Comparison of ENCODE assay signal across 16 cellular contexts in genomic region chr10:46299531-46300366, GRCh38. TPM values are rescaled to one million over a fixed set of nuclear protein-coding genes. Genes with fewer than 3 reads are reported as not detected.
DNase-seq lines count a peak whose midpoint lies in the region; ATAC-seq and TF ChIP-seq lines count a peak whose summit lies in the region.
"Had no signal": no experiment of that assay in that cellular context is flagged by ENCODE, and none has a peak within 500 bp of the region (broad histone marks: within the 10 kb centered on the region; RNA-seq: fewer than 3 reads in every experiment).

No MANE protein-coding gene starts in this region.

- H3K27ac Mint-ChIP-seq in activated naive CD8-positive, alpha-beta T cell treated with anti-CD3 and anti-CD28 coated beads, Interleukin-2, amount 10 ng/mL, durations not matched to agents 7 days and 5 days, result peak overlapping the region; percentile 76
- H3K27ac Mint-ChIP-seq in activated naive CD8-positive, alpha-beta T cell treated with anti-CD3 and anti-CD28 coated beads, Interleukin-2, amount 50 U/mL, for 24 hours, result no peak overlapping the region

- no CpG with 5 or more reads among the region's 20 CpGs for WGBS in right lobe of liver (ENCODE audit: insufficient coverage, low coverage, low lambda C conversion rate, missing lambda C conversion rate)

- no peaks in the 10 kb centered on the region for H3K27me3 ChIP-seq in right lobe of liver
- H3K27me3 ChIP-seq in HAP-1 (ENCODE audit: low read depth), result no peaks in the 10 kb centered on the region
- H3K27me3 ChIP-seq: esophagus squamous epithelium, pancreas had no signal

- no peak for TF ChIP-seq CTCF in right lobe of liver (IDR thresholded peaks at IDR 0.05)

- H3K9me3 Mint-ChIP-seq in activated naive CD8-positive, alpha-beta T cell treated with anti-CD3 and anti-CD28 coated beads, Interleukin-2, amount 10 ng/mL, durations not matched to agents 7 days and 5 days, result no peaks in the 10 kb centered on the region
- no peaks in the 10 kb centered on the region for H3K9me3 Mint-ChIP-seq in activated naive CD8-positive, alpha-beta T cell treated with anti-CD3 and anti-CD28 coated beads, Interleukin-2, amount 50 U/mL, for 24 hours

- H3K9me3 ChIP-seq in right lobe of liver (no peaks in the 10 kb centered on the region), HAP-1 (no peaks in the 10 kb centered on the region)
- H3K9me3 ChIP-seq: esophagus squamous epithelium, pancreas, SK-N-SH had no signal

- no peaks in the 10 kb centered on the region for H3K4me1 ChIP-seq in right lobe of liver
- H3K4me1 ChIP-seq in HAP-1, result no peaks in the 10 kb centered on the region
- H3K4me1 ChIP-seq: pancreas had no signal

- H3K27ac ChIP-seq in right lobe of liver, result no peak overlapping the region
- H3K27ac ChIP-seq: esophagus squamous epithelium, pancreas had no signal

- DNase-seq in activated naive CD8-positive, alpha-beta T cell treated with anti-CD3 and anti-CD28 coated beads, Interleukin-2, amount 10 ng/mL, durations not matched to agents 7 days and 5 days, result peak; percentile 25
- no peak for DNase-seq in activated naive CD8-positive, alpha-beta T cell treated with anti-CD3 and anti-CD28 coated beads, Interleukin-2, amount 50 U/mL, for 24 hours
- DNase-seq in RPMI8226, result peak; percentile 47
- DNase-seq in right lobe of liver, result peak in 2 of 3 donors; percentile 46
- DNase-seq in HAP-1 (ENCODE audit: low spot score in 2 of 2), result no peak
- no peak for DNase-seq in superior temporal gyrus (ENCODE audit: extremely low spot score)
- DNase-seq: activated effector memory CD4-positive, alpha-beta T cell treated with Interleukin-2 at 50 U/mL for 16 hours; cerebellar nuclear complex; esophagus squamous epithelium; H7; mammary epithelial cell; SK-N-SH had no signal

- intact Hi-C loops in right lobe of liver (cut with DNase I), result no loop called here

- no peaks in the 10 kb centered on the region for H3K36me3 ChIP-seq in right lobe of liver
- no peaks in the 10 kb centered on the region for H3K36me3 ChIP-seq in HAP-1 (replicated peaks)
- H3K36me3 ChIP-seq: esophagus squamous epithelium, pancreas had no signal

- H3K36me3 Mint-ChIP-seq in activated naive CD8-positive, alpha-beta T cell treated with anti-CD3 and anti-CD28 coated beads, Interleukin-2, amount 10 ng/mL, durations not matched to agents 7 days and 5 days, result no peaks in the 10 kb centered on the region
- H3K36me3 Mint-ChIP-seq in activated naive CD8-positive, alpha-beta T cell treated with anti-CD3 and anti-CD28 coated beads, Interleukin-2, amount 50 U/mL, for 24 hours (ENCODE audit: low read depth), result no peaks in the 10 kb centered on the region

- no peak overlapping the region for H3K4me3 Mint-ChIP-seq in activated naive CD8-positive, alpha-beta T cell treated with anti-CD3 and anti-CD28 coated beads, Interleukin-2, amount 10 ng/mL, durations not matched to agents 7 days and 5 days
- no peak overlapping the region for H3K4me3 Mint-ChIP-seq in activated naive CD8-positive, alpha-beta T cell treated with anti-CD3 and anti-CD28 coated beads, Interleukin-2, amount 50 U/mL, for 24 hours

- ATAC-seq in activated naive CD8-positive, alpha-beta T cell treated with anti-CD3 and anti-CD28 coated beads, Interleukin-2, amount 10 ng/mL, durations not matched to agents 7 days and 5 days (ENCODE audit: low read depth), result no peak
- ATAC-seq in activated naive CD8-positive, alpha-beta T cell treated with anti-CD3 and anti-CD28 coated beads, Interleukin-2, amount 50 U/mL, for 24 hours, result no peak
- ATAC-seq in right lobe of liver, result no peak
- no peak for ATAC-seq in HG03139 (IDR thresholded peaks at IDR 0.05; ENCODE audit: unreplicated experiment)
- no peak for ATAC-seq in GM19397 (IDR thresholded peaks at IDR 0.05; ENCODE audit: unreplicated experiment)
- ATAC-seq: pancreas had no signal

- POLR2A ChIA-PET in activated naive CD8-positive, alpha-beta T cell treated with anti-CD3 and anti-CD28 coated beads, Interleukin-2, amount 10 ng/mL, durations not matched to agents 7 days and 5 days (lab: Charles Lee), result interaction anchor here (1.0 to 1.6 kb wide), 2 partner anchors 15 to 30 kb away, joined by 4 to 5 read pairs; no protein-coding TSS in a partner anchor

- no peak overlapping the region for H3K4me3 ChIP-seq in right lobe of liver
- no peak overlapping the region for H3K4me3 ChIP-seq in HAP-1
- H3K4me3 ChIP-seq: esophagus squamous epithelium, pancreas had no signal

- peaks cover 2% of the 10 kb centered on the region for H3K27me3 Mint-ChIP-seq in activated naive CD8-positive, alpha-beta T cell treated with anti-CD3 and anti-CD28 coated beads, Interleukin-2, amount 10 ng/mL, durations not matched to agents 7 days and 5 days
- H3K27me3 Mint-ChIP-seq in activated naive CD8-positive, alpha-beta T cell treated with anti-CD3 and anti-CD28 coated beads, Interleukin-2, amount 50 U/mL, for 24 hours, result no peaks in the 10 kb centered on the region

- peaks cover 22% of the 10 kb centered on the region for H3K4me1 Mint-ChIP-seq in activated naive CD8-positive, alpha-beta T cell treated with anti-CD3 and anti-CD28 coated beads, Interleukin-2, amount 10 ng/mL, durations not matched to agents 7 days and 5 days
- peaks cover 27% of the 10 kb centered on the region for H3K4me1 Mint-ChIP-seq in activated naive CD8-positive, alpha-beta T cell treated with anti-CD3 and anti-CD28 coated beads, Interleukin-2, amount 50 U/mL, for 24 hours

- TF ChIP-seq POLR2A in right lobe of liver (IDR thresholded peaks at IDR 0.05), result no peak

- in situ Hi-C loops in HAP-1 (cut with MboI; ENCODE audit: low sequenced_read_pairs), result no loop called here

RNA-seq across cellular contexts. Expression of gene ANTXRL, which starts 13.0 kb away (rescaled TPM):
- not detected for total RNA-seq in activated naive CD8-positive, alpha-beta T cell treated with anti-CD3 and anti-CD28 coated beads, Interleukin-2, amount 10 ng/mL, durations not matched to agents 7 days and 5 days
- total RNA-seq in right lobe of liver, result not detected
- total RNA-seq: Daoy, esophagus squamous epithelium, H7, mammary epithelial cell, pancreas had no signal

Comparison
In these comparisons a context has a peak if more than half of its experiments do, and no peak if none do; other contexts are left out.
1. DNase-seq: peak in activated naive CD8-positive, alpha-beta T cell treated with anti-CD3 and anti-CD28 coated beads, Interleukin-2, amount 10 ng/mL, durations not matched to agents 7 days and 5 days (single experiment), RPMI8226 (single experiment) and right lobe of liver (2 of 3); none in activated naive CD8-positive, alpha-beta T cell treated with anti-CD3 and anti-CD28 coated beads, Interleukin-2, amount 50 U/mL, for 24 hours (single experiment), HAP-1 (0 of 2) and superior temporal gyrus (single experiment).